Comparison of ENCODE assay signal across 24 cellular contexts in genomic region chr17:1168537-1169234, GRCh38. TPM values are rescaled to one million over a fixed set of nuclear protein-coding genes. Genes with fewer than 3 reads are reported as not detected.
DNase-seq lines count a peak whose midpoint lies in the region; ATAC-seq lines count a peak whose summit lies in the region.
"Had no signal": no experiment of that assay in that cellular context is flagged by ENCODE, and none has a peak within 500 bp of the region (broad histone marks: within the 10 kb centered on the region; RNA-seq: fewer than 3 reads in every experiment).

No MANE protein-coding gene starts in this region.

- DNase-seq in NCI-H1417 (lab: John Stamatoyannopoulos, UW) (peak in 2 of 3 experiments; percentile 19 to 26), NCI-H1417 treated with DMSO at 0.1 percent for 48 hours (lab: John Stamatoyannopoulos, UW) (no peak), anterior cingulate cortex (lab: John Stamatoyannopoulos, UW) (peak in 50 of 58 donors; percentile 12 to 87 (median 62)), kidney tubule cell (ENCODE audit: low spot score) (peak; percentile 39), retina (peak; percentile 86), SK-N-DZ (ENCODE audit: low spot score) (no peak), putamen (ENCODE audit: low spot score) (no peak)
- DNase-seq: 8988T; activated CD4-positive, alpha-beta T cell treated with anti-CD3 and anti-CD28 coated beads, Interleukin-2, amount 50 U/mL, for 48 hours; activated CD8-positive, alpha-beta memory T cell treated with anti-CD3 and anti-CD28 coated beads, Interleukin-2, amount 50 U/mL, for 4 hours; CD8-positive, alpha-beta memory T cell; HFFc6; islet precursor cell; lower lobe of right lung; NCI-H1105; NCI-H2081 treated with DMSO at 0.1 percent for 48 hours; NCI-H226; NCI-H748 treated with DMSO at 0.1 percent for 48 hours; RPMI8226; T-helper 17 cell; thyroid gland had no signal

- ATAC-seq in HG03196 (IDR thresholded peaks at IDR 0.05; ENCODE audit: unreplicated experiment) = no peak
- ATAC-seq: activated CD4-positive, CD25-positive, alpha-beta regulatory T cell treated with anti-CD3 and anti-CD28 coated beads, Interleukin-2, amount 50 U/mL, for 24 hours; GM23338; lower lobe of right lung; T-helper 17 cell had no signal

RNA-seq across cellular contexts. Expression of gene ABR, which starts 11.1 kb away (rescaled TPM):
- 17.6 and 19.4 TPM in 2 replicates for polyA plus RNA-seq in SK-N-DZ (2014; cell fraction: cytosol; rRNA removed)
- polyA plus RNA-seq in SK-N-DZ (2014; cell fraction: nucleus; rRNA removed) = 13.4 and 20.1 TPM in 2 replicates

Comparison
In these comparisons a context has a peak if more than half of its experiments do, and no peak if none do; other contexts are left out.
1. DNase-seq: peak in NCI-H1417 (2 of 3), anterior cingulate cortex (50 of 58), kidney tubule cell (single experiment) and retina (single experiment); none in NCI-H1417 treated with DMSO at 0.1 percent for 48 hours (single experiment), SK-N-DZ (single experiment) and putamen (single experiment).